8 cellular contexts compared by ENCODE assay signal in genomic region chr2:26846334-26846863, GRCh38. TPM values are rescaled to one million over a fixed set of nuclear protein-coding genes. Genes with fewer than 3 reads are reported as not detected.
A peak's percentile ranks its signal among the peaks of the same experiment; 100 is the strongest.
DNase-seq lines count a peak whose midpoint lies in the region; ATAC-seq, FAIRE-seq and TF ChIP-seq lines count a peak whose summit lies in the region.

No MANE protein-coding gene starts in this region.

- TF ChIP-seq CTCF in AG04450 (IDR thresholded peaks at IDR 0.05; ENCODE audit: low read depth, low read length) = peak; percentile 85
- TF ChIP-seq CTCF in VCaP (conservative IDR thresholded peaks at IDR 0.05) = peak; percentile 93
- TF ChIP-seq CTCF in cardiac fibroblast (IDR thresholded peaks at IDR 0.05; ENCODE audit: low read depth, low read length) = peak; percentile 79

- CTCF ChIA-PET in AG04450 (lab: Charles Lee) = interaction anchor here (0.5 to 6.4 kb wide), 53 partner anchors 8 to 1562 kb away, joined by 3 to 147 read pairs (median 5); no protein-coding TSS in a partner anchor

- peak; percentile 53 for FAIRE-seq in islet of Langerhans (lab: Jason Lieb, UNC)

- peaks cover 72% of the 10 kb centered on the region for H3K27me3 ChIP-seq in AG04450 (ENCODE audit: control insufficient read depth, insufficient read depth, low read length)

- 0 out of 2 replicates have a peak overlapping the region, but pooled peaks have one; percentile 7 for H3K4me3 ChIP-seq in AG04450 (ENCODE audit: low read depth, low read length)
- peak overlapping the region in 1 of 2 donors; percentile 5 for H3K4me3 ChIP-seq in cardiac fibroblast (replicated peaks in 1 of 2; ENCODE audit: low read depth in 2 of 2, low read length in 2 of 2)

- no peak overlapping the region for H3K27ac ChIP-seq in AG04450 (ENCODE audit: low read depth, low read length)
- no peak overlapping the region for H3K27ac ChIP-seq in VCaP

- no peak for ATAC-seq in GM21717 (IDR thresholded peaks at IDR 0.05; ENCODE audit: unreplicated experiment)

- POLR2A ChIA-PET in AG04450 (lab: Yijun Ruan, JAX) = interaction anchor here (0.6 to 1.5 kb wide), 3 partner anchors 105 to 170 kb away, joined by 3 to 12 read pairs (median 5); no protein-coding TSS in a partner anchor

- DNase-seq in AG04450 (ENCODE audit: low read depth, low spot score) (peak; percentile 52), GOT3 (lab: John Stamatoyannopoulos, UW) (peak; percentile 25), NCI-H2196 treated with DMSO at 0.1 percent for 48 hours (lab: John Stamatoyannopoulos, UW; ENCODE audit: unreplicated experiment) (peak; percentile 64), cardiac fibroblast (ENCODE audit: low read depth in 2 of 2) (peak; percentile 81 to 84)
- peak; percentile 33 to 58 (median 49) for DNase-seq in stimulated activated CD4-positive, alpha-beta T cell treated with anti-CD3 and anti-CD28 coated beads, Interleukin-12 subunit alpha, Interleukin-12 subunit beta, amount 100 ng/mL, for 48 hours (ENCODE audit: low read depth in 2 of 3, low spot score in 1 of 3)

- H3K9me3 ChIP-seq in AG04450 (ENCODE audit: control insufficient read depth, insufficient read depth, low read length) = no peaks in the 10 kb centered on the region

RNA-seq across cellular contexts. Expression of gene DPYSL5, which starts 1.5 kb away (rescaled TPM):
- not detected in 2 replicates for polyA plus RNA-seq in AG04450 (2011; rRNA removed)
- polyA minus RNA-seq in AG04450 (2011; rRNA and poly(A)+ RNA removed) = 0.23 TPM in 1 of 2 replicates, not detected in the other

Comparison
In these comparisons a context has a peak if more than half of its experiments do, and no peak if none do; other contexts are left out.
1. DNase-seq: peak in every context shown above with its lines; median percentile 82 in cardiac fibroblast; 64 in NCI-H2196 treated with DMSO at 0.1 percent for 48 hours; 52 in AG04450; 49 in stimulated activated CD4-positive, alpha-beta T cell treated with anti-CD3 and anti-CD28 coated beads, Interleukin-12 subunit alpha, Interleukin-12 subunit beta, amount 100 ng/mL, for 48 hours; 25 in GOT3.